ENCODE assay signal across 9 cellular contexts in the genomic region with DNA sequence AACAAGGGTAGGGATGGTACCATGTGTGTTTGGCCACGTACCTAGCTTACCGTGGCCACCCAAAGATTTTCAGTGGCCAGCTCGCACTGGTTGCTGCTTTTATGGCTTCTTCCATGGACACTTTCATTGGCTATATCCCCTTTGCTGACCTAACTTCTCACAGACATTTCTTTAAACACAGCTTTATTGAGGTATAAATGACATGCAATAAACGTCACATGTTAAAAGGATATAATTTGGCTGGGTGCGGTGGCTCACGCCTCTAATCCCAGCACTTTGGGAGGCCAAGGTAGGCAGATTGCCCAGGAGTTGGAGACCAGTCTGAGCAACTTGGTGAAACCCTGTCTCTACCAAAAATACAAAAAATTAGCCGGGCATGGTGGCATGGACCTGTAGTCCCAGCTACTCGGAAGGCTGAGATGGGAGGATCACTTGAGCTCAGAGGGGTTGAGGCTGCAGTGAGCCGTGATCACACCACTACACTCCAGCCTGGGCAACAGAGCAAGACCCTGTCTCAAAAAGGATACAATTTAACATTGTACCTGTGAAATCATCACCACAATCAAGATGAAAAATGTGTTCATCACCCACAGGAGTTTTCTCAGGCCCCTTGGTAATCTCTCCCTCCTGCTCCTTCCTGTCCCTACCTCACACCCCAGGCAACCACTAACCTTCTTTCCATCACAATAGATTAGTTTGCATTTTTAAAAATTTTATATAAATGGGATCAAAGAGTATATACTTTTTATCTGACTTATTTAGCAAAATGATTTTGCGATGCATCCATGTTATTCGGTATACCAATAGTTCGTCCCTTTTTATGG.
DNase-seq lines count a peak whose midpoint lies in the region; ATAC-seq and TF ChIP-seq lines count a peak whose summit lies in the region.
"Had no signal": no experiment of that assay in that cellular context is flagged by ENCODE, and none has a peak within 500 bp of the region (broad histone marks: within the 10 kb centered on the region; RNA-seq: fewer than 3 reads in every experiment).

No MANE protein-coding gene starts in this region.

- no peak for TF ChIP-seq CTCF in CD8-positive, alpha-beta T cell (IDR thresholded peaks at IDR 0.05)
- TF ChIP-seq CTCF in gastroesophageal sphincter (IDR thresholded peaks at IDR 0.05) (no peak), sigmoid colon (IDR thresholded peaks at IDR 0.05) (no peak), OCI-LY7 (conservative IDR thresholded peaks at IDR 0.05; ENCODE audit: low read length) (no peak)

- TF ChIP-seq POLR2A in gastroesophageal sphincter (IDR thresholded peaks at IDR 0.05) (no peak), sigmoid colon (IDR thresholded peaks at IDR 0.05) (no peak)

- H2AFZ ChIP-seq in OCI-LY7 (ENCODE audit: low read length) = no peak overlapping the region

- H3K4me1 ChIP-seq in CD8-positive, alpha-beta T cell (ENCODE audit: insufficient read depth, low read length) = peaks cover 75% of the 10 kb centered on the region
- H3K4me1 ChIP-seq in gastroesophageal sphincter (peaks cover 19 to 98% (median 39%) of the 10 kb centered on the region in 3 donors), sigmoid colon (peaks cover 0 to 86% (median 80%) of the 10 kb centered on the region in 4 donors), OCI-LY7 (ENCODE audit: insufficient read depth, low read length, poor library complexity, severe bottlenecking) (peaks cover 6% of the 10 kb centered on the region)

- WGBS in gastroesophageal sphincter (ENCODE audit: low coverage in 1 of 2), 2 donors = 72 to 78% methylated on average over 8 to 11 of the region's 12 CpGs
- 39 to 77% methylated on average over 12 of the region's 12 CpGs for WGBS in sigmoid colon, 2 donors

- H3K9me2 ChIP-seq in OCI-LY7 (ENCODE audit: insufficient read depth, low read length) = no peaks in the 10 kb centered on the region
- H3K9me2 ChIP-seq: SK-N-SH had no signal

- H3K27me3 ChIP-seq in CD8-positive, alpha-beta T cell (ENCODE audit: insufficient read depth, low read length) = no peaks in the 10 kb centered on the region
- H3K27me3 ChIP-seq in gastroesophageal sphincter (no peaks in the 10 kb centered on the region), sigmoid colon (no peaks in the 10 kb centered on the region)

- DNase-seq in CD8-positive, alpha-beta T cell = no peak
- DNase-seq in activated CD4-positive, alpha-beta memory T cell treated with anti-CD3 and anti-CD28 coated beads for 36 hours = no peak
- DNase-seq in sigmoid colon (no peak), OCI-LY7 (ENCODE audit: low spot score) (no peak), KG1 (lab: John Stamatoyannopoulos, UW) (no peak)
- DNase-seq: SK-N-SH had no signal

- peaks cover 83% of the 10 kb centered on the region for H3K4me1 Mint-ChIP-seq in CD8-positive, alpha-beta T cell (ENCODE audit: low read depth)
- H3K4me1 Mint-ChIP-seq in activated CD4-positive, alpha-beta memory T cell treated with anti-CD3 and anti-CD28 coated beads for 36 hours (ENCODE audit: low read depth) = peaks cover 91% of the 10 kb centered on the region

- H3K27ac Mint-ChIP-seq in CD8-positive, alpha-beta T cell = peak overlapping the region; percentile 96
- peak overlapping the region; percentile 98 for H3K27ac Mint-ChIP-seq in activated CD4-positive, alpha-beta memory T cell treated with anti-CD3 and anti-CD28 coated beads for 36 hours

- no peak for ATAC-seq in CD8-positive, alpha-beta T cell
- ATAC-seq in gastroesophageal sphincter (no peak), GM21515 (IDR thresholded peaks at IDR 0.05; ENCODE audit: unreplicated experiment) (no peak), GM21528 (IDR thresholded peaks at IDR 0.05; ENCODE audit: low FRiP score, unreplicated experiment) (no peak)

- intact Hi-C loops in CD8-positive, alpha-beta T cell (cut with DNase I, micrococcal nuclease) = loop anchor here (1.0 to 5.0 kb wide), 3 partner anchors 59 to 1524 kb away; a partner anchor contains a TSS
- intact Hi-C loops in activated CD4-positive, alpha-beta memory T cell treated with anti-CD3 and anti-CD28 coated beads for 36 hours (cut with micrococcal nuclease) = loop anchor here (1.0 to 10.0 kb wide), 5 partner anchors 25 to 494 kb away; a partner anchor contains a TSS
- intact Hi-C loops in sigmoid colon (cut with DNase I) (loop anchor here (1.0 to 2.0 kb wide), 2 partner anchors 29 to 38 kb away; no protein-coding TSS in a partner anchor), OCI-LY7 (cut with micrococcal nuclease; ENCODE audit: unreplicated experiment) (no loop called here)

- H3K79me2 ChIP-seq in OCI-LY7 (ENCODE audit: insufficient read depth, low read depth, low read length) = no peaks in the 10 kb centered on the region

- H3K9me3 ChIP-seq in CD8-positive, alpha-beta T cell (ENCODE audit: low read length) = no peaks in the 10 kb centered on the region
- H3K9me3 ChIP-seq in gastroesophageal sphincter (no peaks in the 10 kb centered on the region), sigmoid colon (no peaks in the 10 kb centered on the region), OCI-LY7 (ENCODE audit: low read length) (no peaks in the 10 kb centered on the region)
- H3K9me3 ChIP-seq: SK-N-SH had no signal

- no peaks in the 10 kb centered on the region for H3K9me3 Mint-ChIP-seq in CD8-positive, alpha-beta T cell
- no peaks in the 10 kb centered on the region for H3K9me3 Mint-ChIP-seq in activated CD4-positive, alpha-beta memory T cell treated with anti-CD3 and anti-CD28 coated beads for 36 hours

- no peak overlapping the region for H3K4me3 ChIP-seq in CD8-positive, alpha-beta T cell (ENCODE audit: low read depth, low read length)
- H3K4me3 ChIP-seq in gastroesophageal sphincter (no peak overlapping the region), sigmoid colon (no peak overlapping the region), OCI-LY7 (ENCODE audit: low read depth, low read length, poor library complexity, severe bottlenecking) (no peak overlapping the region)

- H4K20me1 ChIP-seq in OCI-LY7 (ENCODE audit: insufficient read depth, low read length) = no peaks in the 10 kb centered on the region

- TF ChIP-seq EP300 in gastroesophageal sphincter (IDR thresholded peaks at IDR 0.05) = no peak
- no peak for TF ChIP-seq EP300 in sigmoid colon (IDR thresholded peaks at IDR 0.05)

- POLR2A ChIA-PET in CD8-positive, alpha-beta T cell (lab: Charles Lee) = interaction anchor here (1.3 to 1.6 kb wide), 3 partner anchors 11 to 128 kb away, joined by 4 read pairs; a partner anchor contains a TSS
- POLR2A ChIA-PET in activated CD4-positive, alpha-beta memory T cell treated with anti-CD3 and anti-CD28 coated beads for 36 hours (lab: Charles Lee) = interaction anchor here (1.0 to 1.9 kb wide), 5 partner anchors 8 to 128 kb away, joined by 4 to 11 read pairs (median 6); a partner anchor contains a TSS
- POLR2A ChIA-PET in OCI-LY7 (lab: Charles Lee) = no interaction called here

- CTCF ChIA-PET in CD8-positive, alpha-beta T cell (lab: Charles Lee) = interaction anchor here (1.0 to 3.7 kb wide), 4 partner anchors 12 to 57 kb away, joined by 3 to 25 read pairs (median 4); no protein-coding TSS in a partner anchor
- CTCF ChIA-PET in activated CD4-positive, alpha-beta memory T cell treated with anti-CD3 and anti-CD28 coated beads for 36 hours (lab: Charles Lee) = interaction anchor here (1.2 to 5.8 kb wide), 3 partner anchors 29 to 128 kb away, joined by 3 to 44 read pairs (median 5); a partner anchor contains a TSS
- CTCF ChIA-PET in OCI-LY7 (lab: Charles Lee; ENCODE audit: unreplicated experiment) = no interaction called here

- no peaks in the 10 kb centered on the region for H3K36me3 Mint-ChIP-seq in CD8-positive, alpha-beta T cell
- no peaks in the 10 kb centered on the region for H3K36me3 Mint-ChIP-seq in activated CD4-positive, alpha-beta memory T cell treated with anti-CD3 and anti-CD28 coated beads for 36 hours

- H3K36me3 ChIP-seq in CD8-positive, alpha-beta T cell (ENCODE audit: insufficient read depth, low read length) = no peaks in the 10 kb centered on the region
- H3K36me3 ChIP-seq in gastroesophageal sphincter = no peaks in the 10 kb centered on the region
- no peaks in the 10 kb centered on the region for H3K36me3 ChIP-seq in sigmoid colon
- H3K36me3 ChIP-seq in OCI-LY7 (ENCODE audit: insufficient read depth, low read length) = no peaks in the 10 kb centered on the region

- H3K27me3 Mint-ChIP-seq in CD8-positive, alpha-beta T cell (ENCODE audit: low read depth) = no peaks in the 10 kb centered on the region
- H3K27me3 Mint-ChIP-seq in activated CD4-positive, alpha-beta memory T cell treated with anti-CD3 and anti-CD28 coated beads for 36 hours = no peaks in the 10 kb centered on the region

- no peak overlapping the region for H3K27ac ChIP-seq in CD8-positive, alpha-beta T cell (ENCODE audit: low read depth, low read length)
- H3K27ac ChIP-seq in gastroesophageal sphincter = peak overlapping the region; percentile 93 to 97 (median 96)
- H3K27ac ChIP-seq in sigmoid colon = peak overlapping the region; percentile 90 to 94 (median 92)
- H3K27ac ChIP-seq in OCI-LY7 (ENCODE audit: low read depth, low read length, poor library complexity, severe bottlenecking) = no peak overlapping the region

- no TSS peak for BruUV-seq in OCI-LY7 (replicated peaks; lab: Mats Ljungman, UMichigan)

- no peak overlapping the region for H3K4me3 Mint-ChIP-seq in CD8-positive, alpha-beta T cell
- H3K4me3 Mint-ChIP-seq in activated CD4-positive, alpha-beta memory T cell treated with anti-CD3 and anti-CD28 coated beads for 36 hours = peak overlapping the region; percentile 72

- H3K4me2 ChIP-seq in OCI-LY7 (ENCODE audit: low read length) = no peak overlapping the region
- H3K4me2 ChIP-seq: SK-N-SH had no signal

Comparison
In these comparisons a context has a peak if more than half of its experiments do, and no peak if none do; other contexts are left out.
1. H3K27ac ChIP-seq: peak in gastroesophageal sphincter (4 of 4) and sigmoid colon (4 of 4); none in CD8-positive, alpha-beta T cell (single experiment) and OCI-LY7 (single experiment).